In genomic region chr7:86970986-86971385, GRCh38 we compare ENCODE assay signal across 30 cellular contexts.
"Had no signal": no experiment of that assay in that cellular context is flagged by ENCODE, and none has a peak within 500 bp of the region (broad histone marks: within the 10 kb centered on the region; RNA-seq: fewer than 3 reads in every experiment).

No MANE protein-coding gene starts in this region.

- H3K9me3 Mint-ChIP-seq: natural killer cell treated with Interleukin-12 subunit alpha and Interleukin-12 subunit beta and Interleukin-15 and Interleukin-18, amount 100 ng/mL, for 72 hours; stimulated activated naive B cell treated with anti-CD40 and anti-IgM and Interleukin-4, amounts not matched to agents 10 μg/mL and 1 μg/mL and 100 μg/mL, for 72 hours had no signal

- H3K36me3 Mint-ChIP-seq: immature natural killer cell; natural killer cell treated with Interleukin-12 subunit alpha and Interleukin-12 subunit beta and Interleukin-15 and Interleukin-18, amount 100 ng/mL, for 72 hours; stimulated activated naive B cell treated with anti-CD40 and anti-IgM and Interleukin-4, amounts not matched to agents 10 μg/mL and 1 μg/mL and 100 μg/mL, for 72 hours had no signal

- FAIRE-seq: islet of Langerhans, kidney, pancreas, urothelium cell line had no signal

- ATAC-seq: left colon; left lung; lower lobe of right lung; natural killer cell treated with Interleukin-12 subunit alpha and Interleukin-12 subunit beta and Interleukin-15 and Interleukin-18, amount 100 ng/mL, for 72 hours; pancreas; right cardiac atrium; sciatic nerve; stimulated activated naive B cell treated with anti-CD40 and anti-IgM and Interleukin-4, amounts not matched to agents 10 μg/mL and 1 μg/mL and 100 μg/mL, for 72 hours; stimulated activated naive CD8-positive, alpha-beta T cell treated with anti-CD3 and anti-CD28 coated beads, Interleukin-15, Interleukin-2, amounts not matched to agents 100 U/mL and 50 U/mL, for 24 hours; upper lobe of right lung had no signal

- H3K27ac Mint-ChIP-seq: immature natural killer cell; natural killer cell treated with Interleukin-12 subunit alpha and Interleukin-12 subunit beta and Interleukin-15 and Interleukin-18, amount 100 ng/mL, for 72 hours; stimulated activated naive B cell treated with anti-CD40 and anti-IgM and Interleukin-4, amounts not matched to agents 10 μg/mL and 1 μg/mL and 100 μg/mL, for 72 hours had no signal

- H3K4me3 Mint-ChIP-seq: immature natural killer cell; natural killer cell treated with Interleukin-12 subunit alpha and Interleukin-12 subunit beta and Interleukin-15 and Interleukin-18, amount 100 ng/mL, for 72 hours; stimulated activated naive B cell treated with anti-CD40 and anti-IgM and Interleukin-4, amounts not matched to agents 10 μg/mL and 1 μg/mL and 100 μg/mL, for 72 hours had no signal

- H3K27ac ChIP-seq: left lung, lower lobe of right lung, pancreas, prostate gland, skin epidermis, stomach, suprapubic skin, thoracic aorta, tibial artery, upper lobe of right lung had no signal

- H3K36me3 ChIP-seq: left lung, lower lobe of right lung, pancreas, prostate gland, stomach, suprapubic skin, thoracic aorta, tibial artery, upper lobe of right lung had no signal

- H3K4me1 ChIP-seq: lower lobe of right lung, pancreas, prostate gland, stomach, suprapubic skin, upper lobe of right lung had no signal

- H3K4me3 ChIP-seq: left lung, lower lobe of right lung, pancreas, prostate gland, skin epidermis, stomach, suprapubic skin, thoracic aorta, tibial artery, upper lobe of right lung had no signal

- DNase-seq: immature natural killer cell; kidney; left colon; left lung; lower lobe of right lung; mammary epithelial cell; mesenchymal stem cell; nucleus accumbens; pancreas; posterior cingulate gyrus; retina; right cardiac atrium; stimulated activated CD4-positive, alpha-beta T cell treated with anti-CD3 and anti-CD28 coated beads, Interleukin-12 subunit alpha, Interleukin-12 subunit beta, amount 100 ng/mL, for 4 hours; stimulated activated CD4-positive, alpha-beta T cell treated with anti-CD3 and anti-CD28 coated beads, Interleukin-15, amount 100 ng/mL, for 24 hours; stimulated activated CD4-positive, alpha-beta T cell treated with anti-CD3 and anti-CD28 coated beads, Interleukin-2, amount 100 ng/mL, for 24 hours; stimulated activated CD4-positive, alpha-beta T cell treated with anti-CD3 and anti-CD28 coated beads, Interleukin-4, amount 100 ng/mL, for 1 hour; stimulated activated naive B cell treated with anti-CD40 and anti-IgM and Interleukin-4, amounts not matched to agents 10 μg/mL and 1 μg/mL and 100 μg/mL, for 72 hours; stimulated activated naive CD8-positive, alpha-beta T cell treated with anti-CD3 and anti-CD28 coated beads, Interleukin-15, Interleukin-2, amounts not matched to agents 100 U/mL and 50 U/mL, for 24 hours; stomach; tibial artery; trophoblast cell; upper lobe of right lung had no signal

- H3K4me1 Mint-ChIP-seq: immature natural killer cell had no signal

- H3K9me3 ChIP-seq: left lung, lower lobe of right lung, pancreas, prostate gland, stomach, suprapubic skin, thoracic aorta, tibial artery, upper lobe of right lung had no signal

- H3K27me3 ChIP-seq: left lung, pancreas, stomach, suprapubic skin, tibial artery, upper lobe of right lung had no signal
